Comparison of ENCODE assay signal across 9 cellular contexts in genomic region chr16:28492511-28492910, GRCh38. TPM values are rescaled to one million over a fixed set of nuclear protein-coding genes. Genes with fewer than 3 reads are reported as not detected.
A peak's percentile ranks its signal among the peaks of the same experiment; 100 is the strongest.
DNase-seq lines count a peak whose midpoint lies in the region; TF ChIP-seq lines count a peak whose summit lies in the region.
"Had no signal": no experiment of that assay in that cellular context is flagged by ENCODE, and none has a peak within 500 bp of the region (broad histone marks: within the 10 kb centered on the region; RNA-seq: fewer than 3 reads in every experiment).

No MANE protein-coding gene starts in this region.

- H4K20me1 ChIP-seq in BLaER1 treated with 17β-estradiol and CSF1 and Interleukin-3, amounts not matched to agents 10 nM and 100 nM: peaks cover 0 to 21% (median 0%) of the 10 kb centered on the region in 11 experiments; a peak in 3 of 22 replicates

- DNase-seq in NB4 (ENCODE audit: low read depth) (no peak), neural crest cell (ENCODE audit: low read depth, low spot score) (no peak), posterior vena cava (ENCODE audit: low spot score) (no peak), Kasumi-1 (lab: John Stamatoyannopoulos, UW) (no peak)
- DNase-seq in stimulated activated CD4-positive, alpha-beta T cell treated with anti-CD3 and anti-CD28 coated beads, Interleukin-12 subunit alpha, Interleukin-12 subunit beta, amount 100 ng/mL, for 4 hours: no peak
- no peak for DNase-seq in activated effector memory CD4-positive, alpha-beta T cell treated with Interleukin-2 at 50 U/mL for 16 hours

- no peaks in the 10 kb centered on the region for H3K9me3 ChIP-seq in BLaER1 treated with 17β-estradiol and CSF1 and Interleukin-3, amounts not matched to agents 10 nM and 100 nM (replicated peaks in 1 of 11)
- H3K9me3 ChIP-seq in duodenal mucosa (ENCODE audit: control insufficient read depth in 1 of 2, low read length in 2 of 2): no peaks in the 10 kb centered on the region

- H3K9me3 Mint-ChIP-seq in neural crest cell: no peaks in the 10 kb centered on the region

- peak overlapping the region; percentile 97 to 99 (median 99) for H3K27ac ChIP-seq in BLaER1 treated with 17β-estradiol and CSF1 and Interleukin-3, amounts not matched to agents 10 nM and 100 nM
- peak overlapping the region; percentile 88 for H3K27ac ChIP-seq in duodenal mucosa (ENCODE audit: low read depth, low read length)

- intact Hi-C loops in posterior vena cava (cut with DNase I): loop anchor here in 1 of 2 donors (10.0 kb wide), 1 partner anchor 52 kb away; no protein-coding TSS in a partner anchor

- peaks cover 14% of the 10 kb centered on the region for H3K4me1 Mint-ChIP-seq in neural crest cell

- TF ChIP-seq CTCF in NB4 (IDR thresholded peaks at IDR 0.05; ENCODE audit: low read depth, low read length) (no peak), neural crest cell (conservative IDR thresholded peaks at IDR 0.05) (no peak)

- no peaks in the 10 kb centered on the region for H3K36me3 Mint-ChIP-seq in neural crest cell (ENCODE audit: low read depth)

- peak overlapping the region; percentile 100 for H3K27ac Mint-ChIP-seq in neural crest cell (ENCODE audit: unreplicated experiment)

- H3K9ac ChIP-seq in BLaER1 treated with 17β-estradiol and CSF1 and Interleukin-3, amounts not matched to agents 10 nM and 100 nM: peak overlapping the region; percentile 91 to 97 (median 95)
- H3K9ac ChIP-seq in duodenal mucosa (ENCODE audit: low read depth in 1 of 2, low read length in 2 of 2): peak overlapping the region in 1 of 2 donors; percentile 95

- peak overlapping the region; percentile 86 to 97 (median 88) for H3K4me3 ChIP-seq in BLaER1 treated with 17β-estradiol and CSF1 and Interleukin-3, amounts not matched to agents 10 nM and 100 nM
- H3K4me3 ChIP-seq in NB4 (ENCODE audit: low read depth, low read length): peak overlapping the region; percentile 82
- H3K4me3 ChIP-seq in duodenal mucosa (ENCODE audit: low read depth in 1 of 2, low read length in 2 of 2): peak overlapping the region; percentile 88 to 91

- peak overlapping the region; percentile 100 for H3K4me3 Mint-ChIP-seq in neural crest cell

- H3K27me3 ChIP-seq in BLaER1 treated with 17β-estradiol and CSF1 and Interleukin-3, amounts not matched to agents 10 nM and 100 nM: no peaks in the 10 kb centered on the region
- H3K27me3 ChIP-seq in duodenal mucosa (ENCODE audit: control insufficient read depth in 1 of 2, insufficient read depth in 2 of 2, low read length in 2 of 2): no peaks in the 10 kb centered on the region

- TF ChIP-seq POLR2A in NB4 (IDR thresholded peaks at IDR 0.05; ENCODE audit: extremely low read depth, insufficient read length): no peak

- H3K4me1 ChIP-seq in BLaER1 treated with 17β-estradiol and CSF1 and Interleukin-3, amounts not matched to agents 10 nM and 100 nM: peaks cover 52 to 78% (median 72%) of the 10 kb centered on the region in 10 experiments
- peaks cover 0 to 19% of the 10 kb centered on the region in 2 donors for H3K4me1 ChIP-seq in duodenal mucosa (ENCODE audit: control insufficient read depth in 1 of 2, insufficient read depth in 2 of 2, low read length in 2 of 2)

- peaks cover 20 to 38% (median 27%) of the 10 kb centered on the region in 11 experiments for H3K36me3 ChIP-seq in BLaER1 treated with 17β-estradiol and CSF1 and Interleukin-3, amounts not matched to agents 10 nM and 100 nM
- peaks cover 0 to 14% of the 10 kb centered on the region in 2 donors for H3K36me3 ChIP-seq in duodenal mucosa (ENCODE audit: control insufficient read depth in 1 of 2, insufficient read depth in 2 of 2, low read length in 2 of 2)

- peak overlapping the region; percentile 90 to 99 (median 96) for H3K4me2 ChIP-seq in BLaER1 treated with 17β-estradiol and CSF1 and Interleukin-3, amounts not matched to agents 10 nM and 100 nM

- no peaks in the 10 kb centered on the region for H3K27me3 Mint-ChIP-seq in neural crest cell (ENCODE audit: low read depth)

RNA-seq across cellular contexts. Expression of gene CLN3, which starts 0.6 kb away (rescaled TPM):
- 34.4 and 34.6 TPM in 2 replicates for total RNA-seq in neural crest cell
- total RNA-seq in posterior vena cava: 10 to 100 TPM; 15.7 to 22.8 TPM

RNA-seq across cellular contexts. Expression of gene APOBR, which starts 1.9 kb away (rescaled TPM):
- 0.14 TPM in 1 of 2 replicates, not detected in the other for total RNA-seq in neural crest cell
- 1 to 10 TPM; 2.1 to 2.7 TPM for total RNA-seq in posterior vena cava

RNA-seq across cellular contexts. Expression of gene IL27, which starts 14.1 kb away (rescaled TPM):
- not detected in 2 replicates for total RNA-seq in neural crest cell
- total RNA-seq in posterior vena cava: not detected
- total RNA-seq: HT1080 had no signal

RNA-seq across cellular contexts. Expression of gene NPIPB7, which starts 20.4 kb away (rescaled TPM):
- 0.32 and 0.56 TPM in 2 replicates for total RNA-seq in neural crest cell
- total RNA-seq in posterior vena cava: not detected
- total RNA-seq: HT1080 had no signal

RNA-seq across cellular contexts. Expression of gene NUPR1, which starts 46.3 kb away (rescaled TPM):
- not detected in 2 replicates for total RNA-seq in neural crest cell
- total RNA-seq in posterior vena cava: 100 to 1,000 TPM in 1 of 2 donors, 10 to 100 TPM in 1; 95.3 to 159 TPM
